ENCODE assay signal across 8 cellular contexts in genomic region chr3:179604336-179605078, GRCh38. TPM values are rescaled to one million over a fixed set of nuclear protein-coding genes. Genes with fewer than 3 reads are reported as not detected.
A peak's percentile ranks its signal among the peaks of the same experiment; 100 is the strongest.
DNase-seq lines count a peak whose midpoint lies in the region; ATAC-seq and TF ChIP-seq lines count a peak whose summit lies in the region.

TSS of gene MRPL47 (minus strand) at chr3:179604638. CDS start at chr3:179604624, 14 bp downstream.
TSS of gene NDUFB5 (plus strand) at chr3:179604794. CDS start at chr3:179604816, 22 bp downstream.

- no peaks in the 10 kb centered on the region for H3K9me3 Mint-ChIP-seq in IgD-negative memory B cell

- H3K36me3 Mint-ChIP-seq in IgD-negative memory B cell, result peaks cover 3% of the 10 kb centered on the region

- H3K27me3 Mint-ChIP-seq in IgD-negative memory B cell, result peaks cover 2% of the 10 kb centered on the region

- H3K4me1 Mint-ChIP-seq in IgD-negative memory B cell, result peaks cover 36 to 48% (median 40%) of the 10 kb centered on the region in 3 donors

- peaks cover 37% of the 10 kb centered on the region for H3K4me1 ChIP-seq in mononuclear cell (ENCODE audit: insufficient read depth, low read length)

- DNase-seq in DMS 273 treated with DMSO at 0.1 percent for 48 hours (lab: John Stamatoyannopoulos, UW) (peak; percentile 97), OCI-M2 (lab: John Stamatoyannopoulos, UW; ENCODE audit: unreplicated experiment) (peak; percentile 78), activated T-cell treated with anti-CD3 and anti-CD28 coated beads for 4 hours (peak; percentile 90), epithelial cell of esophagus (ENCODE audit: low read depth) (peak; percentile 98)
- DNase-seq in stimulated activated CD8-positive, alpha-beta memory T cell treated with anti-CD3 and anti-CD28 coated beads, Interleukin-4, amount 100 ng/mL, for 1 hour (ENCODE audit: low read depth in 2 of 2, low spot score in 1 of 2), result peak; percentile 85 to 90

- no peaks in the 10 kb centered on the region for H3K9me3 ChIP-seq in mononuclear cell (ENCODE audit: low read depth, low read length)

- H3K27me3 ChIP-seq in mononuclear cell (ENCODE audit: insufficient read depth, low read length), result no peaks in the 10 kb centered on the region

- ATAC-seq in GM21529 (IDR thresholded peaks at IDR 0.05; ENCODE audit: unreplicated experiment), result peak; percentile 95

- peak within 1 kb of the TSS; percentile 99 to 100 (median 100) for H3K4me3 Mint-ChIP-seq in IgD-negative memory B cell

- peak within 1 kb of the TSS; percentile 98 to 100 (median 98) for H3K27ac Mint-ChIP-seq in IgD-negative memory B cell

- peak within 1 kb of the TSS; percentile 99 for H3K4me3 ChIP-seq in epithelial cell of esophagus (ENCODE audit: low read length)
- H3K4me3 ChIP-seq in mononuclear cell (ENCODE audit: low read length), result peak within 1 kb of the TSS; percentile 94

- TF ChIP-seq CTCF in epithelial cell of esophagus (IDR thresholded peaks at IDR 0.05; ENCODE audit: insufficient read depth, low read depth, low read length, missing control alignments), result no peak

RNA-seq across cellular contexts. Expression of gene MRPL47, which starts in this region (rescaled TPM):
- 54.5 TPM for polyA plus RNA-seq in IgD-negative memory B cell
- total RNA-seq in mononuclear cell, result 16.9 TPM

RNA-seq across cellular contexts. Expression of gene NDUFB5, which starts in this region (rescaled TPM):
- 96.9 TPM for polyA plus RNA-seq in IgD-negative memory B cell
- 55.2 TPM for total RNA-seq in mononuclear cell

Comparison
In these comparisons a context has a peak if more than half of its experiments do, and no peak if none do; other contexts are left out.
1. Peak in every context shown above with its lines: DNase-seq, ATAC-seq and H3K4me3 ChIP-seq.